13 cellular contexts compared by ENCODE assay signal in genomic region chr12:11695321-11695720, GRCh38. TPM values are rescaled to one million over a fixed set of nuclear protein-coding genes. Genes with fewer than 3 reads are reported as not detected.
A peak's percentile ranks its signal among the peaks of the same experiment; 100 is the strongest.
DNase-seq lines count a peak whose midpoint lies in the region; ATAC-seq and TF ChIP-seq lines count a peak whose summit lies in the region.
"Had no signal": no experiment of that assay in that cellular context is flagged by ENCODE, and none has a peak within 500 bp of the region (broad histone marks: within the 10 kb centered on the region; RNA-seq: fewer than 3 reads in every experiment).

No MANE protein-coding gene starts in this region.

- POLR2A ChIA-PET in RWPE1 (lab: Yijun Ruan, JAX; ENCODE audit: low non-redundant PET): no interaction called here

- H3K27me3 ChIP-seq in right atrium auricular region (no peaks in the 10 kb centered on the region), muscle layer of colon (ENCODE audit: control insufficient read depth in 1 of 2, insufficient read depth in 2 of 2, low read length in 2 of 2) (no peaks in the 10 kb centered on the region), uterus (no peaks in the 10 kb centered on the region)
- H3K27me3 ChIP-seq: upper lobe of left lung had no signal

- no peak for TF ChIP-seq POLR2A in uterus (IDR thresholded peaks at IDR 0.05)

- H3K27ac ChIP-seq in right atrium auricular region (no peak overlapping the region), muscle layer of colon (ENCODE audit: low read depth, low read length) (peak overlapping the region; percentile 50), uterus (no peak overlapping the region), RWPE1 (no peak overlapping the region)

- CTCF ChIA-PET in RWPE1 (lab: Yijun Ruan, JAX): no interaction called here

- H3K9me3 ChIP-seq in right atrium auricular region: no peaks in the 10 kb centered on the region
- H3K9me3 ChIP-seq in muscle layer of colon (ENCODE audit: low read length): no peaks in the 10 kb centered on the region
- H3K9me3 ChIP-seq in uterus: no peaks in the 10 kb centered on the region
- H3K9me3 ChIP-seq: upper lobe of left lung had no signal

- H3K4me1 ChIP-seq in right atrium auricular region (peaks cover 0 to 14% of the 10 kb centered on the region in 2 donors), muscle layer of colon (ENCODE audit: insufficient read depth, low read length) (peaks cover 61% of the 10 kb centered on the region), uterus (no peaks in the 10 kb centered on the region)

- TF ChIP-seq CTCF in right atrium auricular region (IDR thresholded peaks at IDR 0.05): no peak
- no peak for TF ChIP-seq CTCF in uterus (IDR thresholded peaks at IDR 0.05)
- no peak for TF ChIP-seq CTCF in GM20000 (IDR thresholded peaks at IDR 0.05; ENCODE audit: extremely low read depth, missing control alignments)
- no peak for TF ChIP-seq CTCF in RWPE1 (conservative IDR thresholded peaks at IDR 0.05; ENCODE audit: low read depth)

- no peak overlapping the region for H3K4me3 ChIP-seq in right atrium auricular region
- no peak overlapping the region for H3K4me3 ChIP-seq in muscle layer of colon (ENCODE audit: low read depth in 1 of 2, low read length in 2 of 2)
- no peak overlapping the region for H3K4me3 ChIP-seq in uterus
- H3K4me3 ChIP-seq: upper lobe of left lung had no signal

- peak; percentile 49 for ATAC-seq in Right ventricle myocardium superior (ENCODE audit: poor library complexity)
- ATAC-seq in esophagus mucosa: peak; percentile 74
- ATAC-seq: left colon had no signal

- intact Hi-C loops in Right ventricle myocardium superior (cut with DNase I): no loop called here
- intact Hi-C loops in uterus (cut with DNase I; ENCODE audit: low total_unique reads): no loop called here

- peak overlapping the region; percentile 21 for H3K9ac ChIP-seq in muscle layer of colon (ENCODE audit: low read length)

- DNase-seq in Right ventricle myocardium superior (no peak), right atrium auricular region (ENCODE audit: low spot score) (no peak), uterus (peak; percentile 25 to 39), GM20000 (ENCODE audit: low spot score) (no peak), RWPE1 (ENCODE audit: low spot score) (no peak), T-helper 9 cell (no peak)
- DNase-seq: activated CD4-positive, alpha-beta memory T cell treated with anti-CD3 and anti-CD28 coated beads, Interleukin-2, amount 10 ng/mL, durations not matched to agents 7 days and 5 days; activated gamma-delta T cell treated with Interleukin-2 at 50 U/mL for 16 hours; left colon; NCI-H1436 treated with DMSO at 0.1 percent for 48 hours; upper lobe of left lung had no signal

- no peaks in the 10 kb centered on the region for H3K36me3 ChIP-seq in right atrium auricular region
- no peaks in the 10 kb centered on the region for H3K36me3 ChIP-seq in muscle layer of colon (ENCODE audit: insufficient read depth, low read length)
- H3K36me3 ChIP-seq in uterus: no peaks in the 10 kb centered on the region
- H3K36me3 ChIP-seq: upper lobe of left lung had no signal

RNA-seq across cellular contexts. Expression of gene ETV6, which starts 45.8 kb away (rescaled TPM):
- total RNA-seq in Right ventricle myocardium superior: 16.1 TPM
- 1 to 10 TPM; 6.7 TPM for total RNA-seq in right atrium auricular region
- 23.4 TPM for total RNA-seq in esophagus mucosa
- total RNA-seq in uterus: 10 to 100 TPM in 1 of 4 donors, 1 to 10 TPM in 3; 7.6 to 45.5 (median 8.2) TPM

Comparison
In these comparisons a context has a peak if more than half of its experiments do, and no peak if none do; other contexts are left out.
1. DNase-seq: peak in uterus (2 of 2); none in Right ventricle myocardium superior (single experiment), right atrium auricular region (single experiment), GM20000 (single experiment), RWPE1 (single experiment) and T-helper 9 cell (single experiment).